ENCODE assay signal across 2 cellular contexts in genomic region chr6:122821095-122821494, GRCh38.
TF ChIP-seq lines count a peak whose summit lies in the region.

No MANE protein-coding gene starts in this region.

TF ChIP-seq in GM23338, 12 proteins besides CTCF, POLR2A, EP300 and RAD21 (continued from another document):
- no peak for TF ChIP-seq ZNF462 (CRISPR knock-in tag; IDR thresholded peaks at IDR 0.05)
- TF ChIP-seq ZNF331 (CRISPR knock-in tag; IDR thresholded peaks at IDR 0.05; ENCODE audit: low read depth) = no peak
- no peak for TF ChIP-seq JUNB (IDR thresholded peaks at IDR 0.05; ENCODE audit: unreplicated experiment)
- no peak for TF ChIP-seq REST (IDR thresholded peaks at IDR 0.05; ENCODE audit: unreplicated experiment)
- TF ChIP-seq STAT1 (IDR thresholded peaks at IDR 0.05; ENCODE audit: unreplicated experiment) = no peak

TF ChIP-seq in WTC11, 78 proteins besides CTCF, POLR2A, EP300 and RAD21 (continued from another document):
- no peak for TF ChIP-seq ZNF281 (CRISPR knock-in tag; IDR thresholded peaks at IDR 0.05)
- TF ChIP-seq E2F1 (CRISPR knock-in tag; IDR thresholded peaks at IDR 0.05) = no peak
- TF ChIP-seq E2F5 (CRISPR knock-in tag; IDR thresholded peaks at IDR 0.05) = no peak
- TF ChIP-seq ARID4B (CRISPR knock-in tag; IDR thresholded peaks at IDR 0.05; ENCODE audit: borderline replicate concordance) = no peak
- TF ChIP-seq NFYB (CRISPR knock-in tag; conservative IDR thresholded peaks at IDR 0.05; ENCODE audit: low read depth) = no peak
- TF ChIP-seq HMGA2 (CRISPR knock-in tag; IDR thresholded peaks at IDR 0.05) = no peak
- no peak for TF ChIP-seq MAX (CRISPR knock-in tag; IDR thresholded peaks at IDR 0.05)
